ENCODE assay signal across 12 cellular contexts in the genomic region with DNA sequence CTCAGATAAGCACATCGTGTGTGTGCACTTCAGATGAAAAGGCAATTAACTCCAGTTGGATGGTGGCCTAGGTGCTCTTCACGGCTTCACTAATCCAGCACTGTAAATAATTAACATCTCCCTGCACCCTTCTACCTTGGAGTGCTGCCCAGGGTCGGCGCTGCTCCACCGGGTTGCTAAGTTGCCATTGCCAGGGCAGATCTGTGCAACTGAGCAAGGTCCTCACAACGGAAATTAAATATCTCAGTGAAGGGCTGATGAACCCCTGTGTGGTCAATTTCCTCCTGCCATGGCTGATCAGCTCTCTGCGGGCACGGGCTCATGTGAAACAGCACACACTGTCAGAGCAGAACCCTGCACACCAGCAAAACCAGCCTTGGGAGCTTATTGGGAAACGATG.
A peak's percentile ranks its signal among the peaks of the same experiment; 100 is the strongest.
DNase-seq lines count a peak whose midpoint lies in the region; ATAC-seq, FAIRE-seq and TF ChIP-seq lines count a peak whose summit lies in the region.
"Had no signal": no experiment of that assay in that cellular context is flagged by ENCODE, and none has a peak within 500 bp of the region (broad histone marks: within the 10 kb centered on the region; RNA-seq: fewer than 3 reads in every experiment).

No MANE protein-coding gene starts in this region.

- no peak for ATAC-seq in GM21423 (IDR thresholded peaks at IDR 0.05; ENCODE audit: unreplicated experiment)
- no peak for ATAC-seq in activated CD8-positive, alpha-beta T cell treated with anti-CD3 and anti-CD28 coated beads for 36 hours
- ATAC-seq: CD8-positive, alpha-beta T cell had no signal

- no peaks in the 10 kb centered on the region for H3K4me1 Mint-ChIP-seq in activated CD8-positive, alpha-beta T cell treated with anti-CD3 and anti-CD28 coated beads for 36 hours (ENCODE audit: low read depth)

- no peak for TF ChIP-seq EP300 in SK-N-SH (IDR thresholded peaks at IDR 0.05; ENCODE audit: borderline replicate concordance in 1 of 2, low read depth in 1 of 2, low read length in 1 of 2)

- peak; percentile 4 for TF ChIP-seq CTCF in D721Med (IDR thresholded peaks at IDR 0.05; ENCODE audit: insufficient read depth, missing control alignments)
- TF ChIP-seq CTCF in activated CD8-positive, alpha-beta T cell treated with anti-CD3 and anti-CD28 coated beads for 36 hours (IDR thresholded peaks at IDR 0.05): no peak
- TF ChIP-seq CTCF in SK-N-SH (IDR thresholded peaks at IDR 0.05): no peak

- no peaks in the 10 kb centered on the region for H3K36me3 Mint-ChIP-seq in activated CD8-positive, alpha-beta T cell treated with anti-CD3 and anti-CD28 coated beads for 36 hours (ENCODE audit: low read depth)
- H3K36me3 Mint-ChIP-seq: CD8-positive, alpha-beta T cell had no signal

- peaks cover 4% of the 10 kb centered on the region; the same call in 1 of the 2 replicates for H3K27me3 ChIP-seq in SK-N-SH (ENCODE audit: insufficient read depth)
- H3K27me3 ChIP-seq: cardiac muscle cell had no signal

- H3K4me2 ChIP-seq in SK-N-SH: no peak overlapping the region

- no peaks in the 10 kb centered on the region for H3K79me2 ChIP-seq in SK-N-SH (ENCODE audit: insufficient read depth)

- no peak for FAIRE-seq in D721Med (lab: Jason Lieb, UNC)

- no peak overlapping the region for H3K27ac Mint-ChIP-seq in activated CD8-positive, alpha-beta T cell treated with anti-CD3 and anti-CD28 coated beads for 36 hours
- H3K27ac Mint-ChIP-seq: CD8-positive, alpha-beta T cell had no signal

- H3K27ac ChIP-seq in SK-N-SH (ENCODE audit: low read depth in 2 of 2, low read length in 1 of 2): no peak overlapping the region
- H3K27ac ChIP-seq: cardiac muscle cell had no signal

- no peak for DNase-seq in D721Med (ENCODE audit: insufficient read length, low spot score)
- DNase-seq in NCI-H2107 (lab: John Stamatoyannopoulos, UW): peak; percentile 89
- DNase-seq in cerebellar cortex (ENCODE audit: low spot score): peak; percentile 97
- DNase-seq in mucosa of gallbladder (ENCODE audit: low spot score): peak; percentile 87
- no peak for DNase-seq in activated CD8-positive, alpha-beta T cell treated with anti-CD3 and anti-CD28 coated beads for 36 hours
- DNase-seq in activated CD4-positive, CD25-positive, alpha-beta regulatory T cell treated with anti-CD3 and anti-CD28 coated beads, Interleukin-2, amount 50 U/mL, for 72 hours: no peak
- no peak for DNase-seq in SK-N-SH
- DNase-seq: activated CD4-positive, alpha-beta T cell treated with anti-CD3 and anti-CD28 coated beads for 4 hours; CD8-positive, alpha-beta T cell; stimulated activated CD4-positive, alpha-beta T cell treated with anti-CD3 and anti-CD28 coated beads, Interleukin-15, amount 100 ng/mL, for 24 hours had no signal

- H3F3A ChIP-seq in SK-N-SH (replicated peaks; ENCODE audit: insufficient read depth): no peaks in the 10 kb centered on the region

- H3K4me1 ChIP-seq in SK-N-SH (ENCODE audit: control insufficient read depth in 1 of 2, insufficient read depth in 2 of 2, low read depth in 1 of 2, low read length in 1 of 2): no peaks in the 10 kb centered on the region; a peak in 1 of 4 replicates

- POLR2A ChIA-PET in activated CD8-positive, alpha-beta T cell treated with anti-CD3 and anti-CD28 coated beads for 36 hours (lab: Charles Lee): interaction anchor here (0.9 kb wide), 1 partner anchor 9 kb away, joined by 4 read pairs; no protein-coding TSS in a partner anchor
- POLR2A ChIA-PET in SK-N-SH (lab: Yijun Ruan, JAX): no interaction called here

- no peaks in the 10 kb centered on the region for H3K27me3 Mint-ChIP-seq in activated CD8-positive, alpha-beta T cell treated with anti-CD3 and anti-CD28 coated beads for 36 hours

- no peaks in the 10 kb centered on the region for H3K9me3 ChIP-seq in SK-N-SH

- H3K4me3 Mint-ChIP-seq in activated CD8-positive, alpha-beta T cell treated with anti-CD3 and anti-CD28 coated beads for 36 hours: no peak overlapping the region
- H3K4me3 Mint-ChIP-seq: CD8-positive, alpha-beta T cell had no signal

- 3% methylated on average over 9 of the region's 9 CpGs for WGBS in SK-N-SH (ENCODE audit: low lambda C conversion rate)

- no peaks in the 10 kb centered on the region for H4K20me1 ChIP-seq in SK-N-SH (ENCODE audit: insufficient read depth)

- H3K36me3 ChIP-seq in SK-N-SH (replicated peaks in 1 of 2; ENCODE audit: control insufficient read depth in 1 of 2, insufficient read depth in 2 of 2, low read length in 1 of 2): no peaks in the 10 kb centered on the region
- H3K36me3 ChIP-seq: cardiac muscle cell had no signal

- intact Hi-C loops in activated CD8-positive, alpha-beta T cell treated with anti-CD3 and anti-CD28 coated beads for 36 hours (cut with micrococcal nuclease): no loop called here

- no peak overlapping the region for H3K9ac ChIP-seq in SK-N-SH

- no peaks in the 10 kb centered on the region for H3K9me3 Mint-ChIP-seq in activated CD8-positive, alpha-beta T cell treated with anti-CD3 and anti-CD28 coated beads for 36 hours
- H3K9me3 Mint-ChIP-seq: CD8-positive, alpha-beta T cell had no signal

- CTCF ChIA-PET in activated CD8-positive, alpha-beta T cell treated with anti-CD3 and anti-CD28 coated beads for 36 hours (lab: Charles Lee): interaction anchor here (0.7 kb wide), 1 partner anchor 28 kb away, joined by 3 read pairs; no protein-coding TSS in a partner anchor
- CTCF ChIA-PET in SK-N-SH (lab: Yijun Ruan, JAX): interaction anchor here (1.3 to 1.5 kb wide), 2 partner anchors 44 to 193 kb away, joined by 3 to 5 read pairs; no protein-coding TSS in a partner anchor

- H3K9me2 ChIP-seq in SK-N-SH: no peaks in the 10 kb centered on the region

- TF ChIP-seq RAD21 in SK-N-SH (IDR thresholded peaks at IDR 0.05; ENCODE audit: low read length): no peak

- no peak overlapping the region for H3K4me3 ChIP-seq in SK-N-SH (ENCODE audit: low read depth in 2 of 2, low read length in 1 of 2)
- H3K4me3 ChIP-seq: cardiac muscle cell had no signal

- H2AFZ ChIP-seq in SK-N-SH (ENCODE audit: low read depth): no peak overlapping the region

TF ChIP-seq in SK-N-SH, 30 proteins besides CTCF, POLR2A, EP300 and RAD21:
- TF ChIP-seq SIN3A (IDR thresholded peaks at IDR 0.05; ENCODE audit: borderline replicate concordance, low read depth, low read length): no peak
- TF ChIP-seq RCOR1 (IDR thresholded peaks at IDR 0.05; ENCODE audit: low read length): no peak
- no peak for TF ChIP-seq MEF2A (IDR thresholded peaks at IDR 0.05; ENCODE audit: borderline replicate concordance, low read depth)
- TF ChIP-seq FOXM1 (IDR thresholded peaks at IDR 0.05; ENCODE audit: low read depth): no peak
- no peak for TF ChIP-seq REST (IDR thresholded peaks at IDR 0.05; ENCODE audit: low read depth, low read length)
- no peak for TF ChIP-seq TCF12 (IDR thresholded peaks at IDR 0.05)
- no peak for TF ChIP-seq EZH2phosphoT487 (IDR thresholded peaks at IDR 0.05; ENCODE audit: borderline replicate concordance, low read depth)
- no peak for TF ChIP-seq FOSL2 (IDR thresholded peaks at IDR 0.05; ENCODE audit: borderline replicate concordance, low read depth)

Comparison
In these comparisons a context has a peak if more than half of its experiments do, and no peak if none do; other contexts are left out.
1. DNase-seq: peak in NCI-H2107 (single experiment), cerebellar cortex (single experiment) and mucosa of gallbladder (single experiment); none in D721Med (single experiment), activated CD8-positive, alpha-beta T cell treated with anti-CD3 and anti-CD28 coated beads for 36 hours (single experiment), activated CD4-positive, CD25-positive, alpha-beta regulatory T cell treated with anti-CD3 and anti-CD28 coated beads, Interleukin-2, amount 50 U/mL, for 72 hours (single experiment) and SK-N-SH (single experiment).